In the genomic region with DNA sequence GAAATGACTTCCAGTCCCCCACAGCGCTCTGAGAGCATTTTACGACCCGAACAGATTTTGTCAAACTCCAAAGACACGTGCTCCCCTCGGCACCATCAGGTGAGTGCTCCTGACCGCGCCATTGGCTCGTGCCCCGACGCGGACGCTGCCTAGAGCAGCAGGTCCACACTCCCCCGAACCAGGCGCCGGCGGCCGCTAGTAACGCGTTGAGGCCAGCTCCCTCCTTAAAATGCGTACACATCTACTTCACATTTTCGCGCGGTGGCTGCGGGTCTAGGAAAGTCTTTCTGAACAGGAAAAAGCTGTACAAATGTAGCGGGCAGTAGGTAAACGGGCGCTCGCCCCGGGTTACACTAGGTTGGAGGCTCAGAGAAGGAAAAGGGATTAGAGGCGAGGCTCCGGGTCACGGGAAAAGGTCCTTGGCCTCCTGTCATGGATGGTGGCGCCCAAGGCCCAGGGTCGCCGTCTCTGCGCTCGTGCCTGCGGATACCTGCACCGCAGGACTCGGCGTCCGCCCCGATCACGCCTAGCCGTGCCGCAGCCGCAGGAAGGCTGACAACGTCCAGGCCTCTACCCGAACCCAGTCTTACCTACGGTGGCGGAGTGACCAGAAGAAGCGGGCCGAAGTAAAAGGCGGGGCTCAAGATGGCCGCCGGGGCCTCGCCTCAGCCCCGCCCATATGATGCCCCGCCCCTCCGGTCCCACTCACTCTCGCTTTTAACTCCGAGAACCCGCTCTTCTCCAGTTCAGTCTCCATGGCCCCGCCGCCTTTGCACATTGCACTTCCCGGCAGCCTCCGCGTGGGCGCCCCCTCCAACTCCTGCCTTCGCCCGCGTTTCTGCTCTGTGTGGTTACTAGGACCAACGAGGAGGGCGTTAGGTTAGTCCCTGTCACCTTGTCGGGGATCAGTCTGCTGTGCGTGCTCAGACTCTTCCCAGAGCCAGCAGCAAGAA, we compare ENCODE assay signal across 1 cellular context.
A peak's percentile ranks its signal among the peaks of the same experiment; 100 is the strongest.
TF ChIP-seq lines count a peak whose summit lies in the region.

Gene ESD, minus strand, starts transcription at position 647 of the 953 bp plus-strand sequence. CDS start 5,748 bp downstream, outside the sequence.

TF ChIP-seq in K562, 482 proteins besides CTCF, POLR2A, EP300 and RAD21 (continued from another document and continues in another):
- TF ChIP-seq, protein P1, sequence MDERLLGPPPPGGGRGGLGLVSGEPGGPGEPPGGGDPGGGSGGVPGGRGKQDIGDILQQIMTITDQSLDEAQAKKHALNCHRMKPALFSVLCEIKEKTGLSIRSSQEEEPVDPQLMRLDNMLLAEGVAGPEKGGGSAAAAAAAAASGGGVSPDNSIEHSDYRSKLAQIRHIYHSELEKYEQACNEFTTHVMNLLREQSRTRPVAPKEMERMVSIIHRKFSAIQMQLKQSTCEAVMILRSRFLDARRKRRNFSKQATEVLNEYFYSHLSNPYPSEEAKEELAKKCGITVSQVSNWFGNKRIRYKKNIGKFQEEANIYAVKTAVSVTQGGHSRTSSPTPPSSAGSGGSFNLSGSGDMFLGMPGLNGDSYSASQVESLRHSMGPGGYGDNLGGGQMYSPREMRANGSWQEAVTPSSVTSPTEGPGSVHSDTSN (CRISPR knock-in tag; IDR thresholded peaks at IDR 0.05; ENCODE audit: low read depth) = no peak
- TF ChIP-seq, protein P1 (tag; conservative IDR thresholded peaks at IDR 0.05; ENCODE audit: low read depth) = no peak
- TF ChIP-seq, protein P2, sequence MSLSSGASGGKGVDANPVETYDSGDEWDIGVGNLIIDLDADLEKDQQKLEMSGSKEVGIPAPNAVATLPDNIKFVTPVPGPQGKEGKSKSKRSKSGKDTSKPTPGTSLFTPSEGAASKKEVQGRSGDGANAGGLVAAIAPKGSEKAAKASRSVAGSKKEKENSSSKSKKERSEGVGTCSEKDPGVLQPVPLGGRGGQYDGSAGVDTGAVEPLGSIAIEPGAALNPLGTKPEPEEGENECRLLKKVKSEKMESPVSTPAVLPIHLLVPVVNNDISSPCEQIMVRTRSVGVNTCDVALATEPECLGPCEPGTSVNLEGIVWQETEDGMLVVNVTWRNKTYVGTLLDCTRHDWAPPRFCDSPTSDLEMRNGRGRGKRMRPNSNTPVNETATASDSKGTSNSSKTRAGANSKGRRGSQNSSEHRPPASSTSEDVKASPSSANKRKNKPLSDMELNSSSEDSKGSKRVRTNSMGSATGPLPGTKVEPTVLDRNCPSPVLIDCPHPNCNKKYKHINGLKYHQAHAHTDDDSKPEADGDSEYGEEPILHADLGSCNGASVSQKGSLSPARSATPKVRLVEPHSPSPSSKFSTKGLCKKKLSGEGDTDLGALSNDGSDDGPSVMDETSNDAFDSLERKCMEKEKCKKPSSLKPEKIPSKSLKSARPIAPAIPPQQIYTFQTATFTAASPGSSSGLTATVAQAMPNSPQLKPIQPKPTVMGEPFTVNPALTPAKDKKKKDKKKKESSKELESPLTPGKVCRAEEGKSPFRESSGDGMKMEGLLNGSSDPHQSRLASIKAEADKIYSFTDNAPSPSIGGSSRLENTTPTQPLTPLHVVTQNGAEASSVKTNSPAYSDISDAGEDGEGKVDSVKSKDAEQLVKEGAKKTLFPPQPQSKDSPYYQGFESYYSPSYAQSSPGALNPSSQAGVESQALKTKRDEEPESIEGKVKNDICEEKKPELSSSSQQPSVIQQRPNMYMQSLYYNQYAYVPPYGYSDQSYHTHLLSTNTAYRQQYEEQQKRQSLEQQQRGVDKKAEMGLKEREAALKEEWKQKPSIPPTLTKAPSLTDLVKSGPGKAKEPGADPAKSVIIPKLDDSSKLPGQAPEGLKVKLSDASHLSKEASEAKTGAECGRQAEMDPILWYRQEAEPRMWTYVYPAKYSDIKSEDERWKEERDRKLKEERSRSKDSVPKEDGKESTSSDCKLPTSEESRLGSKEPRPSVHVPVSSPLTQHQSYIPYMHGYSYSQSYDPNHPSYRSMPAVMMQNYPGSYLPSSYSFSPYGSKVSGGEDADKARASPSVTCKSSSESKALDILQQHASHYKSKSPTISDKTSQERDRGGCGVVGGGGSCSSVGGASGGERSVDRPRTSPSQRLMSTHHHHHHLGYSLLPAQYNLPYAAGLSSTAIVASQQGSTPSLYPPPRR (CRISPR knock-in tag; IDR thresholded peaks at IDR 0.05; ENCODE audit: borderline replicate concordance) = no peak
- TF ChIP-seq KHSRP (IDR thresholded peaks at IDR 0.05) = no peak
- peak; percentile 54; the same call in 1 of the 2 replicates for TF ChIP-seq ZNF589 (CRISPR knock-in tag; IDR thresholded peaks at IDR 0.05; ENCODE audit: low read depth)
- no peak for TF ChIP-seq MTA1 (IDR thresholded peaks at IDR 0.05; ENCODE audit: borderline replicate concordance)
- TF ChIP-seq, protein P3, sequence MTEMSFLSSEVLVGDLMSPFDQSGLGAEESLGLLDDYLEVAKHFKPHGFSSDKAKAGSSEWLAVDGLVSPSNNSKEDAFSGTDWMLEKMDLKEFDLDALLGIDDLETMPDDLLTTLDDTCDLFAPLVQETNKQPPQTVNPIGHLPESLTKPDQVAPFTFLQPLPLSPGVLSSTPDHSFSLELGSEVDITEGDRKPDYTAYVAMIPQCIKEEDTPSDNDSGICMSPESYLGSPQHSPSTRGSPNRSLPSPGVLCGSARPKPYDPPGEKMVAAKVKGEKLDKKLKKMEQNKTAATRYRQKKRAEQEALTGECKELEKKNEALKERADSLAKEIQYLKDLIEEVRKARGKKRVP (CRISPR knock-in tag; IDR thresholded peaks at IDR 0.05) = no peak
- no peak for TF ChIP-seq FOSL1 (tag; conservative IDR thresholded peaks at IDR 0.05)
- TF ChIP-seq ATF1 (CRISPR knock-in tag; IDR thresholded peaks at IDR 0.05) = no peak
- TF ChIP-seq ATF1 (tag; IDR thresholded peaks at IDR 0.05) = peak; percentile 25
- no peak for TF ChIP-seq ZNF23 (CRISPR knock-in tag; IDR thresholded peaks at IDR 0.05)
- TF ChIP-seq NCOA6 (IDR thresholded peaks at IDR 0.05) = no peak
- TF ChIP-seq KAT7 (CRISPR knock-in tag; IDR thresholded peaks at IDR 0.05; ENCODE audit: borderline replicate concordance) = 0 out of 2 replicates have a peak, but pooled peaks have one; percentile 64
- no peak for TF ChIP-seq ETV5 (CRISPR knock-in tag; IDR thresholded peaks at IDR 0.05; ENCODE audit: low read depth)
- no peak for TF ChIP-seq SRSF1 (IDR thresholded peaks at IDR 0.05; ENCODE audit: low read depth, low read length)
- peak; percentile 73 for TF ChIP-seq TAF1 (IDR thresholded peaks at IDR 0.05; ENCODE audit: control insufficient read depth, extremely low read depth, insufficient read depth, low read length, severe bottlenecking)
- TF ChIP-seq ZNF263 (CRISPR knock-in tag; IDR thresholded peaks at IDR 0.05; ENCODE audit: borderline replicate concordance) = peak; percentile 69
- TF ChIP-seq NFE2L1 (tag; IDR thresholded peaks at IDR 0.05; ENCODE audit: borderline replicate concordance, low read depth) = no peak
- TF ChIP-seq CHD2 (IDR thresholded peaks at IDR 0.05; ENCODE audit: low read depth, low read length) = peak; percentile 83
- TF ChIP-seq ARID3B (CRISPR knock-in tag; IDR thresholded peaks at IDR 0.05; ENCODE audit: borderline replicate concordance) = no peak
- no peak for TF ChIP-seq LARP7 (IDR thresholded peaks at IDR 0.05)
- TF ChIP-seq, protein P4, sequence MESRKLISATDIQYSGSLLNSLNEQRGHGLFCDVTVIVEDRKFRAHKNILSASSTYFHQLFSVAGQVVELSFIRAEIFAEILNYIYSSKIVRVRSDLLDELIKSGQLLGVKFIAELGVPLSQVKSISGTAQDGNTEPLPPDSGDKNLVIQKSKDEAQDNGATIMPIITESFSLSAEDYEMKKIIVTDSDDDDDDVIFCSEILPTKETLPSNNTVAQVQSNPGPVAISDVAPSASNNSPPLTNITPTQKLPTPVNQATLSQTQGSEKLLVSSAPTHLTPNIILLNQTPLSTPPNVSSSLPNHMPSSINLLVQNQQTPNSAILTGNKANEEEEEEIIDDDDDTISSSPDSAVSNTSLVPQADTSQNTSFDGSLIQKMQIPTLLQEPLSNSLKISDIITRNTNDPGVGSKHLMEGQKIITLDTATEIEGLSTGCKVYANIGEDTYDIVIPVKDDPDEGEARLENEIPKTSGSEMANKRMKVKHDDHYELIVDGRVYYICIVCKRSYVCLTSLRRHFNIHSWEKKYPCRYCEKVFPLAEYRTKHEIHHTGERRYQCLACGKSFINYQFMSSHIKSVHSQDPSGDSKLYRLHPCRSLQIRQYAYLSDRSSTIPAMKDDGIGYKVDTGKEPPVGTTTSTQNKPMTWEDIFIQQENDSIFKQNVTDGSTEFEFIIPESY (CRISPR knock-in tag; IDR thresholded peaks at IDR 0.05) = no peak
- no peak for TF ChIP-seq SNIP1 (IDR thresholded peaks at IDR 0.05; ENCODE audit: low read depth)
- TF ChIP-seq XRCC3 (IDR thresholded peaks at IDR 0.05) = no peak
- TF ChIP-seq, protein P5, sequence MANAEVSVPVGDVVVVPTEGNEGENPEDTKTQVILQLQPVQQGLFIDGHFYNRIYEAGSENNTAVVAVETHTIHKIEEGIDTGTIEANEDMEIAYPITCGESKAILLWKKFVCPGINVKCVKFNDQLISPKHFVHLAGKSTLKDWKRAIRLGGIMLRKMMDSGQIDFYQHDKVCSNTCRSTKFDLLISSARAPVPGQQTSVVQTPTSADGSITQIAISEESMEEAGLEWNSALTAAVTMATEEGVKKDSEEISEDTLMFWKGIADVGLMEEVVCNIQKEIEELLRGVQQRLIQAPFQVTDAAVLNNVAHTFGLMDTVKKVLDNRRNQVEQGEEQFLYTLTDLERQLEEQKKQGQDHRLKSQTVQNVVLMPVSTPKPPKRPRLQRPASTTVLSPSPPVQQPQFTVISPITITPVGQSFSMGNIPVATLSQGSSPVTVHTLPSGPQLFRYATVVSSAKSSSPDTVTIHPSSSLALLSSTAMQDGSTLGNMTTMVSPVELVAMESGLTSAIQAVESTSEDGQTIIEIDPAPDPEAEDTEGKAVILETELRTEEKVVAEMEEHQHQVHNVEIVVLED (CRISPR knock-in tag; IDR thresholded peaks at IDR 0.05) = no peak
- TF ChIP-seq SOX6 (IDR thresholded peaks at IDR 0.05) = no peak
- no peak for TF ChIP-seq ZNF431 (CRISPR knock-in tag; IDR thresholded peaks at IDR 0.05)
- no peak for TF ChIP-seq SMARCE1 (IDR thresholded peaks at IDR 0.05)
- peak; percentile 81 to 93 for TF ChIP-seq E2F6 (IDR thresholded peaks at IDR 0.05; ENCODE audit: borderline replicate concordance in 1 of 2, extremely low read depth in 1 of 2, insufficient read depth in 1 of 2, insufficient read length in 1 of 2, low read depth in 1 of 2, low read length in 1 of 2, poor library complexity in 1 of 2, severe bottlenecking in 1 of 2)
- no peak for TF ChIP-seq KLF10 (CRISPR knock-in tag; IDR thresholded peaks at IDR 0.05)
- TF ChIP-seq CEBPB (tag; IDR thresholded peaks at IDR 0.05) = no peak
- TF ChIP-seq NRF1 (conservative IDR thresholded peaks at IDR 0.05 in 1 of 2, IDR thresholded peaks at IDR 0.05 in 1 of 2) = peak; percentile 17 to 20; a peak in 2 of 4 replicates
- TF ChIP-seq TAF15 (IDR thresholded peaks at IDR 0.05; ENCODE audit: low read depth, low read length) = no peak
- TF ChIP-seq BDP1 (IDR thresholded peaks at IDR 0.05; ENCODE audit: insufficient read depth, insufficient read length) = no peak
- TF ChIP-seq ZEB2 (IDR thresholded peaks at IDR 0.05) = no peak
- TF ChIP-seq, protein P6, sequence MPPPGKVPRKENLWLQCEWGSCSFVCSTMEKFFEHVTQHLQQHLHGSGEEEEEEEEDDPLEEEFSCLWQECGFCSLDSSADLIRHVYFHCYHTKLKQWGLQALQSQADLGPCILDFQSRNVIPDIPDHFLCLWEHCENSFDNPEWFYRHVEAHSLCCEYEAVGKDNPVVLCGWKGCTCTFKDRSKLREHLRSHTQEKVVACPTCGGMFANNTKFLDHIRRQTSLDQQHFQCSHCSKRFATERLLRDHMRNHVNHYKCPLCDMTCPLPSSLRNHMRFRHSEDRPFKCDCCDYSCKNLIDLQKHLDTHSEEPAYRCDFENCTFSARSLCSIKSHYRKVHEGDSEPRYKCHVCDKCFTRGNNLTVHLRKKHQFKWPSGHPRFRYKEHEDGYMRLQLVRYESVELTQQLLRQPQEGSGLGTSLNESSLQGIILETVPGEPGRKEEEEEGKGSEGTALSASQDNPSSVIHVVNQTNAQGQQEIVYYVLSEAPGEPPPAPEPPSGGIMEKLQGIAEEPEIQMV (tag; conservative IDR thresholded peaks at IDR 0.05; ENCODE audit: low read depth) = peak; percentile 90
- no peak for TF ChIP-seq CBX2 (IDR thresholded peaks at IDR 0.05; ENCODE audit: insufficient read depth, low read length, poor library complexity, severe bottlenecking)
- TF ChIP-seq ZFX (CRISPR knock-in tag; IDR thresholded peaks at IDR 0.05) = peak; percentile 98
- TF ChIP-seq, protein P7, sequence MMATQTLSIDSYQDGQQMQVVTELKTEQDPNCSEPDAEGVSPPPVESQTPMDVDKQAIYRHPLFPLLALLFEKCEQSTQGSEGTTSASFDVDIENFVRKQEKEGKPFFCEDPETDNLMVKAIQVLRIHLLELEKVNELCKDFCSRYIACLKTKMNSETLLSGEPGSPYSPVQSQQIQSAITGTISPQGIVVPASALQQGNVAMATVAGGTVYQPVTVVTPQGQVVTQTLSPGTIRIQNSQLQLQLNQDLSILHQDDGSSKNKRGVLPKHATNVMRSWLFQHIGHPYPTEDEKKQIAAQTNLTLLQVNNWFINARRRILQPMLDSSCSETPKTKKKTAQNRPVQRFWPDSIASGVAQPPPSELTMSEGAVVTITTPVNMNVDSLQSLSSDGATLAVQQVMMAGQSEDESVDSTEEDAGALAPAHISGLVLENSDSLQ (IDR thresholded peaks at IDR 0.05) = no peak
- TF ChIP-seq HDAC2 (IDR thresholded peaks at IDR 0.05) = no peak
